In the genomic region with DNA sequence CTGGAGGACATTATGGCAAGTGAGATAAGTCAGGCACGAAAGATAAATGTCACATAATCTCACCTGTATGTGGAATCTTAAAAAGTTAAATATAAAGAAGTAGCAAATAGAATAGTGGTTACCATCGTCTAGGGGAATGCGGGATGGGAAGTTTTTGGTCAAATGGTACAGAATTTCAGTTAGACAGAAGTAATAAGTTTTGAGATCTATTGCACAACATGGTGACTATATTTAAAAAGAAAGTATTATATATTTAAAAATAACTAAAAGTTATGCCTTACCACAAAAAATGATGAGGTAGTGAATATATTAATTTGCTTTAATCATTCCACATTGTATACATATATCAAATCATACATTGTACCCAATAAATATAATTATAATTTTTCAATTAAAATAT, we compare ENCODE assay signal across 18 cellular contexts.
A peak's percentile ranks its signal among the peaks of the same experiment; 100 is the strongest.
DNase-seq lines count a peak whose midpoint lies in the region; ATAC-seq, FAIRE-seq and TF ChIP-seq lines count a peak whose summit lies in the region.
"Had no signal": no experiment of that assay in that cellular context is flagged by ENCODE, and none has a peak within 500 bp of the region (broad histone marks: within the 10 kb centered on the region; RNA-seq: fewer than 3 reads in every experiment).

No MANE protein-coding gene starts in this region.

- ATAC-seq in stimulated activated effector memory CD8-positive, alpha-beta T cell treated with anti-CD3 and anti-CD28 coated beads, Interleukin-12 subunit alpha, Interleukin-12 subunit beta, amount 100 ng/mL, for 72 hours, result no peak
- ATAC-seq: HCT116 had no signal

- peaks cover 8% of the 10 kb centered on the region for H3K9me3 Mint-ChIP-seq in stimulated activated effector memory CD8-positive, alpha-beta T cell treated with anti-CD3 and anti-CD28 coated beads, Interleukin-12 subunit alpha, Interleukin-12 subunit beta, amount 100 ng/mL, for 72 hours

- DNase-seq in D721Med (ENCODE audit: insufficient read length, low spot score) (no peak), MV-4-11 (lab: John Stamatoyannopoulos, UW) (peak; percentile 30), frontal cortex (ENCODE audit: low spot score in 2 of 2) (no peak), amygdala (lab: John Stamatoyannopoulos, UW) (no peak), SW480 (ENCODE audit: low spot score) (no peak)
- DNase-seq in stimulated activated effector memory CD8-positive, alpha-beta T cell treated with anti-CD3 and anti-CD28 coated beads, Interleukin-12 subunit alpha, Interleukin-12 subunit beta, amount 100 ng/mL, for 72 hours (ENCODE audit: low spot score in 2 of 2), result no peak
- DNase-seq: ACHN; Caco-2; CD4-positive, alpha-beta T cell; DMS153; DMS79; GF-D8; GOT3; H7; HFFc6 had no signal

- H3K4me1 Mint-ChIP-seq in stimulated activated effector memory CD8-positive, alpha-beta T cell treated with anti-CD3 and anti-CD28 coated beads, Interleukin-12 subunit alpha, Interleukin-12 subunit beta, amount 100 ng/mL, for 72 hours, result no peaks in the 10 kb centered on the region
- H3K4me1 Mint-ChIP-seq: IgD-negative memory B cell had no signal

- H3K27ac Mint-ChIP-seq in stimulated activated effector memory CD8-positive, alpha-beta T cell treated with anti-CD3 and anti-CD28 coated beads, Interleukin-12 subunit alpha, Interleukin-12 subunit beta, amount 100 ng/mL, for 72 hours, result no peak overlapping the region
- H3K27ac Mint-ChIP-seq: CD4-positive, alpha-beta T cell; HFFc6; IgD-negative memory B cell had no signal

- no peaks in the 10 kb centered on the region for H3K36me3 Mint-ChIP-seq in stimulated activated effector memory CD8-positive, alpha-beta T cell treated with anti-CD3 and anti-CD28 coated beads, Interleukin-12 subunit alpha, Interleukin-12 subunit beta, amount 100 ng/mL, for 72 hours
- H3K36me3 Mint-ChIP-seq: IgD-negative memory B cell had no signal

- no peak overlapping the region for H3K4me3 Mint-ChIP-seq in stimulated activated effector memory CD8-positive, alpha-beta T cell treated with anti-CD3 and anti-CD28 coated beads, Interleukin-12 subunit alpha, Interleukin-12 subunit beta, amount 100 ng/mL, for 72 hours
- H3K4me3 Mint-ChIP-seq: CD4-positive, alpha-beta T cell; HFFc6; IgD-negative memory B cell had no signal

- FAIRE-seq in D721Med (lab: Jason Lieb, UNC), result peak; percentile 64
- peak; percentile 82 for FAIRE-seq in frontal cortex (lab: Jason Lieb, UNC)
- FAIRE-seq: HTR-8/SVneo had no signal

- no peak for TF ChIP-seq CTCF in D721Med (IDR thresholded peaks at IDR 0.05; ENCODE audit: insufficient read depth, missing control alignments)
